Comparison of ENCODE assay signal across 30 cellular contexts in the genomic region with DNA sequence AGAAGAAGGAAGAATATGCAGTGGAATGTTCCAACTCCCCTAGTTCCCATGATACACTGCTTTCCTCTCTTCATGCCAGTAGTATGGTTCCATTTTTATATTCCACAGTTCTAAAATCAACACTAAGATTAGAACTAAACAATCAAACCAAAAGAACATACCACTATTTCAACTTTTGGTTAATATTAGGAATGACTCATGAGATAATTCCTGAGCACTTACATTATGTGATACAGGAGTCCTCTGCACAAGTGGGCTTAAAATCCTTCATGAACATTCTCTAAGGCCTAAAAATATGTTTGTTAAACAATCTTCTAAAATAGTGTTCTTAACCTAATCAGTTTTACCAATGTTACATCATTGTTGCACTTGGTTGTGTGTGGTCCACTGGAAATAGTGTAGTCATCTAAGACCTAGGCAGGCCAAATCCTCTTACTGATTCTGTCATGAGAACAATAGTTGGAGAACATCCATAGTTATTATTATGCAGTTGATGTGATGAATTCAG. TPM values are rescaled to one million over a fixed set of nuclear protein-coding genes. Genes with fewer than 3 reads are reported as not detected.
A peak's percentile ranks its signal among the peaks of the same experiment; 100 is the strongest.
DNase-seq lines count a peak whose midpoint lies in the region; ATAC-seq, FAIRE-seq and TF ChIP-seq lines count a peak whose summit lies in the region.
"Had no signal": no experiment of that assay in that cellular context is flagged by ENCODE, and none has a peak within 500 bp of the region (broad histone marks: within the 10 kb centered on the region; RNA-seq: fewer than 3 reads in every experiment).

No MANE protein-coding gene starts in this region.

- no peaks in the 10 kb centered on the region for H3K27me3 ChIP-seq in left ventricle myocardium inferior (ENCODE audit: low read depth)
- H3K27me3 ChIP-seq: BLaER1, breast epithelium, neutrophil, Peyer's patch, SJCRH30, suprapubic skin, uterus had no signal

- H3K4me3 Mint-ChIP-seq in chondrocyte (ENCODE audit: unreplicated experiment), result no peak overlapping the region
- H3K4me3 Mint-ChIP-seq: activated CD4-positive, alpha-beta memory T cell treated with anti-CD3 and anti-CD28 coated beads, Interleukin-2, amount 10 ng/mL, durations not matched to agents 7 days and 5 days; stimulated activated effector memory CD8-positive, alpha-beta T cell treated with anti-CD3 and anti-CD28 coated beads, Interleukin-12 subunit alpha, Interleukin-12 subunit beta, amount 100 ng/mL, for 72 hours had no signal

- no peaks in the 10 kb centered on the region for H3K9me3 ChIP-seq in left ventricle myocardium inferior (replicated peaks)
- H3K9me3 ChIP-seq: BLaER1, breast epithelium, neutrophil, Peyer's patch, SJCRH30, suprapubic skin, uterus had no signal

- no peaks in the 10 kb centered on the region for H3K27me3 Mint-ChIP-seq in chondrocyte (ENCODE audit: low read depth)

- TF ChIP-seq CTCF in chondrocyte (IDR thresholded peaks at IDR 0.05) (no peak), left ventricle myocardium inferior (IDR thresholded peaks at IDR 0.05; ENCODE audit: borderline replicate concordance) (no peak), retinal pigment epithelial cell (conservative IDR thresholded peaks at IDR 0.05; ENCODE audit: low read depth, low read length) (no peak)

- H3K4me1 ChIP-seq in left ventricle myocardium inferior, result peaks cover 34% of the 10 kb centered on the region
- H3K4me1 ChIP-seq: BLaER1, breast epithelium, foreskin keratinocyte, Peyer's patch, SJCRH30, suprapubic skin, uterus had no signal

- peak overlapping the region; percentile 54 for H3K27ac ChIP-seq in left ventricle myocardium inferior (replicated peaks)
- H3K27ac ChIP-seq: BLaER1, breast epithelium, foreskin keratinocyte, neutrophil, SJCRH30, suprapubic skin, uterus had no signal

- peaks cover 8% of the 10 kb centered on the region for H3K9me3 Mint-ChIP-seq in chondrocyte (ENCODE audit: low read depth)
- H3K9me3 Mint-ChIP-seq: activated CD4-positive, alpha-beta memory T cell treated with anti-CD3 and anti-CD28 coated beads, Interleukin-2, amount 10 ng/mL, durations not matched to agents 7 days and 5 days; stimulated activated effector memory CD8-positive, alpha-beta T cell treated with anti-CD3 and anti-CD28 coated beads, Interleukin-12 subunit alpha, Interleukin-12 subunit beta, amount 100 ng/mL, for 72 hours had no signal

- H3K36me3 ChIP-seq in left ventricle myocardium inferior, result no peaks in the 10 kb centered on the region
- H3K36me3 ChIP-seq: BLaER1, breast epithelium, neutrophil, Peyer's patch, SJCRH30, suprapubic skin, uterus had no signal

- H3K4me3 ChIP-seq in left ventricle myocardium inferior (no peak overlapping the region), retinal pigment epithelial cell (ENCODE audit: low read length) (no peak overlapping the region)
- H3K4me3 ChIP-seq: BLaER1, breast epithelium, Peyer's patch, SJCRH30, suprapubic skin, uterus had no signal

- peaks cover 46% of the 10 kb centered on the region for H3K4me1 Mint-ChIP-seq in chondrocyte (ENCODE audit: low read depth)
- H3K4me1 Mint-ChIP-seq: activated CD4-positive, alpha-beta memory T cell treated with anti-CD3 and anti-CD28 coated beads, Interleukin-2, amount 10 ng/mL, durations not matched to agents 7 days and 5 days; stimulated activated effector memory CD8-positive, alpha-beta T cell treated with anti-CD3 and anti-CD28 coated beads, Interleukin-12 subunit alpha, Interleukin-12 subunit beta, amount 100 ng/mL, for 72 hours had no signal

- ATAC-seq in GM19324 (IDR thresholded peaks at IDR 0.05; ENCODE audit: low FRiP score, unreplicated experiment) (no peak), GM19397 (IDR thresholded peaks at IDR 0.05; ENCODE audit: unreplicated experiment) (no peak)
- ATAC-seq: activated CD4-positive, CD25-positive, alpha-beta regulatory T cell treated with anti-CD3 and anti-CD28 coated beads, Interleukin-2, amount 50 U/mL, for 24 hours; foreskin keratinocyte; stimulated activated effector memory CD8-positive, alpha-beta T cell treated with anti-CD3 and anti-CD28 coated beads, Interleukin-12 subunit alpha, Interleukin-12 subunit beta, amount 100 ng/mL, for 72 hours had no signal

- intact Hi-C loops in left ventricle myocardium inferior (cut with micrococcal nuclease), result no loop called here

- H3K27ac Mint-ChIP-seq in chondrocyte (ENCODE audit: unreplicated experiment), result peak overlapping the region; percentile 92
- H3K27ac Mint-ChIP-seq: activated CD4-positive, alpha-beta memory T cell treated with anti-CD3 and anti-CD28 coated beads, Interleukin-2, amount 10 ng/mL, durations not matched to agents 7 days and 5 days; stimulated activated effector memory CD8-positive, alpha-beta T cell treated with anti-CD3 and anti-CD28 coated beads, Interleukin-12 subunit alpha, Interleukin-12 subunit beta, amount 100 ng/mL, for 72 hours had no signal

- DNase-seq in HCEC 1CT (peak; percentile 5), chondrocyte (ENCODE audit: low spot score) (no peak), left ventricle myocardium inferior (no peak), retinal pigment epithelial cell (ENCODE audit: low read depth) (peak; percentile 69), NCI-H1092 (lab: John Stamatoyannopoulos, UW) (no peak), urothelium cell line (ENCODE audit: low spot score) (no peak)
- DNase-seq: activated CD4-positive, alpha-beta memory T cell treated with anti-CD3 and anti-CD28 coated beads, Interleukin-2, amount 10 ng/mL, durations not matched to agents 7 days and 5 days; activated effector memory CD4-positive, alpha-beta T cell treated with anti-CD3 and anti-CD28 coated beads, Interleukin-2, amount 50 U/mL, for 16 hours; COR-L47; foreskin keratinocyte; GDM1; hypothalamus; NCI-H187 treated with DMSO at 0.1 percent for 48 hours; NCI-H526; Peyer's patch; SJCRH30; T-helper 1 cell; uterus had no signal

- H3K36me3 Mint-ChIP-seq in chondrocyte (ENCODE audit: low read depth), result no peaks in the 10 kb centered on the region
- H3K36me3 Mint-ChIP-seq: stimulated activated effector memory CD8-positive, alpha-beta T cell treated with anti-CD3 and anti-CD28 coated beads, Interleukin-12 subunit alpha, Interleukin-12 subunit beta, amount 100 ng/mL, for 72 hours had no signal

- no peak for FAIRE-seq in urothelium cell line (lab: Jason Lieb, UNC)
- FAIRE-seq: endometrium, H1, islet of Langerhans had no signal

RNA-seq across cellular contexts. Expression of gene RCAN2, which starts 30.3 kb away (rescaled TPM):
- total RNA-seq in chondrocyte (3.7 to 23.9 TPM (median 23.8 TPM) in 3 replicates), left ventricle myocardium inferior (312 TPM)
- total RNA-seq: foreskin keratinocyte, lung microvascular endothelial cell had no signal

Comparison
In these comparisons a context has a peak if more than half of its experiments do, and no peak if none do; other contexts are left out.
1. DNase-seq: peak in HCEC 1CT (single experiment) and retinal pigment epithelial cell (single experiment); none in chondrocyte (single experiment), left ventricle myocardium inferior (single experiment), NCI-H1092 (single experiment) and urothelium cell line (single experiment).
2. RNA of gene RCAN2, which starts 30.3 kb away (total RNA-seq): 312 TPM in left ventricle myocardium inferior (single experiment); 3.7 to 23.9 TPM in chondrocyte; every median in the first group is over 10 times any median in the second.